In genomic region chr11:44950625-44951472, GRCh38 we compare ENCODE assay signal across 8 cellular contexts. TPM values are rescaled to one million over a fixed set of nuclear protein-coding genes. Genes with fewer than 3 reads are reported as not detected.
A peak's percentile ranks its signal among the peaks of the same experiment; 100 is the strongest.
DNase-seq lines count a peak whose midpoint lies in the region; ATAC-seq and TF ChIP-seq lines count a peak whose summit lies in the region.

TSS of gene TP53I11 (minus strand) at chr11:44950883. CDS start at chr11:44938335, 12,548 bp downstream.

- peak in 55 of 56 donors; percentile 31 to 82 (median 60) for TF ChIP-seq CTCF in dorsolateral prefrontal cortex (IDR thresholded peaks at IDR 0.05 in 54 of 56, conservative IDR thresholded peaks at IDR 0.05 in 2 of 56; ENCODE audit: low read depth in 1 of 56, partially characterized antibody in 56 of 56)
- no peak for TF ChIP-seq CTCF in lung (IDR thresholded peaks at IDR 0.05; ENCODE audit: control extremely low read depth, extremely low read depth)

- H3K4me3 ChIP-seq in dorsolateral prefrontal cortex (peak within 1 kb of the TSS; percentile 36 to 79 (median 65)), lung (peak within 1 kb of the TSS; percentile 78)

- H3K36me3 ChIP-seq in lung (ENCODE audit: control insufficient read depth in 2 of 2, insufficient read depth in 2 of 2, low read length in 2 of 2) = peaks cover 0 to 9% of the 10 kb centered on the region in 2 donors

- H3K27ac ChIP-seq in dorsolateral prefrontal cortex (peak within 1 kb of the TSS in 45 of 59 donors; percentile 4 to 86 (median 57)), lung (ENCODE audit: low read depth in 1 of 2, low read length in 1 of 2) (peak within 1 kb of the TSS; percentile 71 to 76)

- DNase-seq in GDM1 (lab: John Stamatoyannopoulos, UW) = peak; percentile 83
- DNase-seq in NCI-H1105 (lab: John Stamatoyannopoulos, UW) = peak; percentile 59
- peak; percentile 53 for DNase-seq in activated CD4-positive, alpha-beta T cell treated with anti-CD3 and anti-CD28 coated beads, Interleukin-2, amount 50 U/mL, for 1 hour
- peak in 6 of 10 donors; percentile 46 to 76 (median 63) for DNase-seq in dorsolateral prefrontal cortex
- DNase-seq in lung (ENCODE audit: low spot score) = peak; percentile 86
- DNase-seq in stimulated activated CD4-positive, alpha-beta T cell treated with anti-CD3 and anti-CD28 coated beads, TNF-alpha, amount 100 ng/mL, for 24 hours (ENCODE audit: low read depth in 3 of 3) = peak; percentile 32 to 70 (median 42)

- ATAC-seq in lung (ENCODE audit: insufficient read depth, low FRiP score) (peak; percentile 91), GM19328 (IDR thresholded peaks at IDR 0.05; ENCODE audit: unreplicated experiment) (no peak), GM18511 (IDR thresholded peaks at IDR 0.05; ENCODE audit: unreplicated experiment) (no peak)

- peaks cover 0 to 39% (median 0%) of the 10 kb centered on the region in 45 donors for H3K27me3 ChIP-seq in dorsolateral prefrontal cortex
- no peaks in the 10 kb centered on the region for H3K27me3 ChIP-seq in lung (ENCODE audit: control insufficient read depth, insufficient read depth)

- intact Hi-C loops in dorsolateral prefrontal cortex (cut with DNase I) = no loop called here

- H3K9me3 ChIP-seq in lung (ENCODE audit: control insufficient read depth in 2 of 2, insufficient read depth in 1 of 2, low read length in 1 of 2) = no peaks in the 10 kb centered on the region

- 8 to 19% methylated on average over 38 to 83 of the region's 83 CpGs for WGBS in lung, 2 donors

- H3K4me1 ChIP-seq in lung (ENCODE audit: control insufficient read depth in 2 of 2, insufficient read depth in 2 of 2, low read length in 2 of 2) = peaks cover 0 to 24% of the 10 kb centered on the region in 2 donors

RNA-seq across cellular contexts. Expression of gene TP53I11, which starts in this region (rescaled TPM):
- total RNA-seq in dorsolateral prefrontal cortex (10 to 100 TPM in 119 of 120 experiments, 1 to 10 TPM in 1; 9.6 to 61.1 (median 25.7) TPM), lung (100 to 1,000 TPM in 1 of 2 donors, 10 to 100 TPM in 1; 51.2 to 134 TPM)
- 10 to 100 TPM; 64.9 to 79.0 TPM for polyA plus RNA-seq in lung
